Comparison of ENCODE assay signal across 9 cellular contexts in genomic region chr10:27152687-27153086, GRCh38. TPM values are rescaled to one million over a fixed set of nuclear protein-coding genes. Genes with fewer than 3 reads are reported as not detected.
DNase-seq lines count a peak whose midpoint lies in the region; ATAC-seq, FAIRE-seq and TF ChIP-seq lines count a peak whose summit lies in the region.
"Had no signal": no experiment of that assay in that cellular context is flagged by ENCODE, and none has a peak within 500 bp of the region (broad histone marks: within the 10 kb centered on the region; RNA-seq: fewer than 3 reads in every experiment).

No MANE protein-coding gene starts in this region.

- H3K27ac Mint-ChIP-seq in Calu3 (ENCODE audit: unreplicated experiment) (peak overlapping the region; percentile 97), endothelial cell (ENCODE audit: unreplicated experiment) (peak overlapping the region; percentile 99)

- no peaks in the 10 kb centered on the region for H3K27me3 ChIP-seq in PC-3 (ENCODE audit: low read length)
- H3K27me3 ChIP-seq in pancreas: no peaks in the 10 kb centered on the region

- TF ChIP-seq CTCF in Calu3 (IDR thresholded peaks at IDR 0.05; ENCODE audit: unreplicated experiment) (no peak), PC-3 (conservative IDR thresholded peaks at IDR 0.05; ENCODE audit: low read depth, low read length) (no peak), endothelial cell (IDR thresholded peaks at IDR 0.05; ENCODE audit: unreplicated experiment) (no peak), pancreas (IDR thresholded peaks at IDR 0.05) (no peak)

- peaks cover 13% of the 10 kb centered on the region for H3K4me1 ChIP-seq in PC-3 (ENCODE audit: insufficient read depth, low read length)
- H3K4me1 ChIP-seq in pancreas: peaks cover 0 to 20% (median 13%) of the 10 kb centered on the region in 3 donors

- H3K9me3 ChIP-seq in PC-3 (ENCODE audit: low read length) (no peaks in the 10 kb centered on the region), pancreas (no peaks in the 10 kb centered on the region)

- POLR2A ChIA-PET in PC-3 (lab: Charles Lee; ENCODE audit: unreplicated experiment): no interaction called here

- ATAC-seq in PC-3: no peak
- ATAC-seq in pancreas: no peak

- H4K20me1 ChIP-seq in PC-3 (ENCODE audit: low read length): peaks cover 21% of the 10 kb centered on the region

- H3K4me3 Mint-ChIP-seq in Calu3 (ENCODE audit: low read depth, unreplicated experiment): peak overlapping the region; percentile 95
- H3K4me3 Mint-ChIP-seq in endothelial cell (ENCODE audit: unreplicated experiment): peak overlapping the region; percentile 99

- peak overlapping the region; percentile 94 for H3K4me3 ChIP-seq in PC-3 (ENCODE audit: low read length)
- H3K4me3 ChIP-seq in pancreas: peak overlapping the region in 3 of 4 donors; percentile 52 to 86 (median 83)

- no peaks in the 10 kb centered on the region for H3F3A ChIP-seq in PC-3 (ENCODE audit: low read length, unreplicated experiment)

- peaks cover 93% of the 10 kb centered on the region for H3K79me2 ChIP-seq in PC-3 (ENCODE audit: low read length)

- FAIRE-seq in pancreas (lab: Jason Lieb, UNC): no peak

- H3K36me3 ChIP-seq in PC-3 (ENCODE audit: low read depth, low read length) (peaks cover 8% of the 10 kb centered on the region), pancreas (peaks cover 0 to 3% (median 0%) of the 10 kb centered on the region in 3 donors)

- DNase-seq in Calu3 (no peak), PC-3 (no peak), endothelial cell (ENCODE audit: low spot score) (no peak), pancreas (no peak), islet precursor cell (no peak), SKM-1 treated with dmso at 0.1 percent for 144 hours (lab: John Stamatoyannopoulos, UW; ENCODE audit: unreplicated experiment) (no peak), GF-D8 (lab: John Stamatoyannopoulos, UW) (no peak)
- no peak for DNase-seq in stimulated activated naive CD4-positive, alpha-beta T cell (lab: John Stamatoyannopoulos, UW)
- DNase-seq: activated CD8-positive, alpha-beta memory T cell treated with anti-CD3 and anti-CD28 coated beads for 24 hours had no signal

- peak overlapping the region; percentile 98; the same call in 1 of the 2 replicates for H3K9ac ChIP-seq in PC-3 (ENCODE audit: low read length)

- H3K9me2 ChIP-seq in PC-3 (replicated peaks; ENCODE audit: low read length): no peaks in the 10 kb centered on the region

- BruUV-seq in Calu3 (replicated peaks; lab: Mats Ljungman, UMichigan) (no TSS peak), PC-3 (replicated peaks; lab: Mats Ljungman, UMichigan) (no TSS peak)

- H2AFZ ChIP-seq in PC-3 (ENCODE audit: low read length): no peak overlapping the region

- intact Hi-C loops in Calu3 (cut with micrococcal nuclease; ENCODE audit: unreplicated experiment): no loop called here
- intact Hi-C loops in PC-3 (cut with micrococcal nuclease): no loop called here
- intact Hi-C loops in pancreas (cut with DNase I): no loop called here

- peak overlapping the region; percentile 100 for H3K4me2 ChIP-seq in PC-3 (ENCODE audit: low read length)

- CTCF ChIA-PET in Calu3 (lab: Charles Lee) (interaction anchor here (0.6 kb wide), 1 partner anchor 35 kb away, joined by 3 read pairs; no protein-coding TSS in a partner anchor), PC-3 (lab: Charles Lee) (no interaction called here)

- no peaks in the 10 kb centered on the region for H3K9me3 Mint-ChIP-seq in Calu3 (ENCODE audit: low read depth, unreplicated experiment)
- H3K9me3 Mint-ChIP-seq in endothelial cell (ENCODE audit: unreplicated experiment): no peaks in the 10 kb centered on the region

- peaks cover 58% of the 10 kb centered on the region for H3K36me3 Mint-ChIP-seq in Calu3 (ENCODE audit: insufficient read depth, unreplicated experiment)
- peaks cover 18% of the 10 kb centered on the region for H3K36me3 Mint-ChIP-seq in endothelial cell (ENCODE audit: low read depth, unreplicated experiment)

- no peak overlapping the region for H3K27ac ChIP-seq in PC-3 (ENCODE audit: low read length)
- H3K27ac ChIP-seq in pancreas: no peak overlapping the region

- H3K4me1 Mint-ChIP-seq in Calu3 (ENCODE audit: low read depth, unreplicated experiment) (peaks cover 23% of the 10 kb centered on the region), endothelial cell (ENCODE audit: unreplicated experiment) (peaks cover 31% of the 10 kb centered on the region)

- H3K27me3 Mint-ChIP-seq in Calu3 (ENCODE audit: unreplicated experiment): no peaks in the 10 kb centered on the region
- H3K27me3 Mint-ChIP-seq in endothelial cell (ENCODE audit: unreplicated experiment): peaks cover 15% of the 10 kb centered on the region

RNA-seq across cellular contexts. Expression of gene YME1L1, which starts 1.5 kb away (rescaled TPM):
- total RNA-seq in Calu3 (2022) (97.5 and 106 TPM in 2 replicates), PC-3 (2014; rRNA removed) (71.6 and 87.9 TPM in 2 replicates), endothelial cell (ENCODE audit: unreplicated experiment) (98.6 TPM), pancreas (10 to 100 TPM; 34.2 to 58.0 (median 49.9) TPM)
- 10 to 100 TPM; 11.9 to 29.6 TPM for polyA plus RNA-seq in pancreas

RNA-seq across cellular contexts. Expression of gene MASTL, which starts 2.5 kb away (rescaled TPM):
- total RNA-seq in Calu3 (2022) (30.2 and 31.8 TPM in 2 replicates), PC-3 (2014; rRNA removed) (18.6 and 21.2 TPM in 2 replicates), endothelial cell (ENCODE audit: unreplicated experiment) (9.9 TPM), pancreas (1 to 10 TPM; 1.6 to 3.7 (median 2.1) TPM)
- polyA plus RNA-seq in pancreas: 1 to 10 TPM; 1.3 to 3.2 TPM

RNA-seq across cellular contexts. Expression of gene ANKRD26, which starts 52.4 kb away (rescaled TPM):
- total RNA-seq in Calu3 (2022): 9.0 and 10.2 TPM in 2 replicates
- total RNA-seq in PC-3 (2014; rRNA removed): 2.9 and 5.0 TPM in 2 replicates
- 12.5 TPM for total RNA-seq in endothelial cell (ENCODE audit: unreplicated experiment)
- 1 to 10 TPM; 1.7 to 5.4 (median 3.9) TPM for total RNA-seq in pancreas
- 1 to 10 TPM; 2.0 to 2.3 TPM for polyA plus RNA-seq in pancreas
